Comparison of ENCODE assay signal across 21 cellular contexts in genomic region chr13:31866099-31866498, GRCh38.
"Had no signal": no experiment of that assay in that cellular context is flagged by ENCODE, and none has a peak within 500 bp of the region (broad histone marks: within the 10 kb centered on the region; RNA-seq: fewer than 3 reads in every experiment).

No MANE protein-coding gene starts in this region.

- H3K36me3 Mint-ChIP-seq: mesothelial cell of epicardium, naive B cell had no signal

- ATAC-seq: effector memory CD8-positive, alpha-beta T cell; esophagus mucosa; gastrocnemius medialis; heart right ventricle; left cardiac atrium; left lung; left ventricle myocardium superior; lower lobe of right lung; mucosa of descending colon had no signal

- DNase-seq: dermis blood vessel endothelial cell; effector CD8-positive, alpha-beta T cell; effector memory CD8-positive, alpha-beta T cell; endodermal cell; esophagus squamous epithelium; foreskin fibroblast; foreskin melanocyte; gastrocnemius medialis; heart right ventricle; hippocampal formation; left cardiac atrium; left lung; left ventricle myocardium superior; lower lobe of right lung; mesenchymal stem cell; mucosa of descending colon; naive B cell had no signal

- H3K4me3 ChIP-seq: coronary artery, esophagus squamous epithelium, gastrocnemius medialis, heart right ventricle, left lung, lower lobe of right lung, mucosa of descending colon had no signal

- H3K9me3 Mint-ChIP-seq: effector memory CD8-positive, alpha-beta T cell; endodermal cell; mesothelial cell of epicardium; naive B cell had no signal

- H3K27ac Mint-ChIP-seq: effector memory CD8-positive, alpha-beta T cell; endodermal cell; mesothelial cell of epicardium had no signal

- H3K9me3 ChIP-seq: esophagus squamous epithelium, gastrocnemius medialis, heart right ventricle, left lung, lower lobe of right lung, mucosa of descending colon had no signal

- H3K36me3 ChIP-seq: esophagus squamous epithelium, gastrocnemius medialis, heart right ventricle, left lung, lower lobe of right lung had no signal

- H3K4me3 Mint-ChIP-seq: effector memory CD8-positive, alpha-beta T cell; endodermal cell; mesothelial cell of epicardium; naive B cell had no signal

- H3K4me1 Mint-ChIP-seq: endodermal cell, mesothelial cell of epicardium had no signal

- H3K27ac ChIP-seq: coronary artery, epithelial cell of prostate, esophagus squamous epithelium, gastrocnemius medialis, left lung, lower lobe of right lung had no signal

- H3K27me3 Mint-ChIP-seq: naive B cell had no signal
